9 cellular contexts compared by ENCODE assay signal in the genomic region with DNA sequence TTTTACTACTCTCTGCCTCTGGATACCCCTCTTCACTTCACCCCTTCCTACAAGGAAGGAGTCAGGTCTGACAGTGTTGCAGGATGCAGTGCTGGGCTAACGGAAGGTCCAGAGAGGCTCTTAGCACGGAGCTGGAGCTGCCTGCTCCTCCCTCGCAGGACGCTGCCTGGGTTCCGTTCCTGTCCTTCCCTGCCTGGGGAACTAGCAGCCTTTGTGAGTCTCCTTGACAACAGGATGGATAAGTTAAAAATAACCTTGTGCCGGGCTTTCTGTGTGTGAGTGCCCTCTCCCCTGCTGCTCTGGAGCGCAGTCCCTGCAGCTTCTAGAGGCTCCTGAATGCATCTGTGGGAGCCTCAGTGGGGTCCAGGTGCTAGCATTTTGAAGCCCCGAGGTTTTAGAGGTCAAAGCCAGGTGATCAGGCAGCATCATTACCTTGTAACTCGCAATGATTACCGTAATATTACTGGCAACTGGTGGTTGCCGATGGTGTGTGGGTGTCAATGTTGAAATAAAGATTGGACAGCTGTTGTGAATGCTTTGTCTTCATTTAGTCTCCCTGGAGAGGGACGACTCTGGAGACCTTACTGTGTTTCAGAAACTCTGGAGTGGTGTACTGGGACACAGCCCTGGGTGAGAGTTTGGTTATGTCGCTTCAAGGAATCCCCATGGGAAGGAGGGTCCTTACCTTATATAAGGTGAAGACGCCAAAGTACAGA. TPM values are rescaled to one million over a fixed set of nuclear protein-coding genes. Genes with fewer than 3 reads are reported as not detected.
DNase-seq lines count a peak whose midpoint lies in the region; ATAC-seq, FAIRE-seq and TF ChIP-seq lines count a peak whose summit lies in the region.
"Had no signal": no experiment of that assay in that cellular context is flagged by ENCODE, and none has a peak within 500 bp of the region (broad histone marks: within the 10 kb centered on the region; RNA-seq: fewer than 3 reads in every experiment).

No MANE protein-coding gene starts in this region.

- no peak overlapping the region for H3K4me2 ChIP-seq in parathyroid adenoma (ENCODE audit: low read length)

- H3K36me3 ChIP-seq in SJCRH30 (no peaks in the 10 kb centered on the region), parathyroid adenoma (ENCODE audit: control insufficient read depth, insufficient read depth, low read length) (no peaks in the 10 kb centered on the region), kidney (ENCODE audit: control insufficient read depth in 1 of 2, insufficient read depth in 2 of 2, low read length in 2 of 2) (peaks cover 0 to 5% of the 10 kb centered on the region in 2 donors)

- H3K27ac ChIP-seq in SJCRH30 (peak overlapping the region; percentile 12), parathyroid adenoma (peak overlapping the region; percentile 30), kidney (ENCODE audit: low read depth in 2 of 2, low read length in 2 of 2) (peak overlapping the region in 1 of 2 donors; percentile 2)

- no peaks in the 10 kb centered on the region for H3K27me3 ChIP-seq in SJCRH30
- no peaks in the 10 kb centered on the region for H3K27me3 ChIP-seq in parathyroid adenoma (ENCODE audit: control insufficient read depth, insufficient read depth, low read length)

- H3K9me3 ChIP-seq in SJCRH30 (replicated peaks) (no peaks in the 10 kb centered on the region), parathyroid adenoma (ENCODE audit: control insufficient read depth, low read length) (no peaks in the 10 kb centered on the region), kidney (ENCODE audit: control insufficient read depth in 1 of 2, low read length in 2 of 2) (no peaks in the 10 kb centered on the region)

- intact Hi-C loops in cardiac septum (cut with DNase I): no loop called here
- intact Hi-C loops in kidney (cut with DNase I): no loop called here

- H2AFZ ChIP-seq in parathyroid adenoma: no peak overlapping the region

- TF ChIP-seq CTCF in parathyroid adenoma (IDR thresholded peaks at IDR 0.05) (no peak), kidney (IDR thresholded peaks at IDR 0.05; ENCODE audit: borderline replicate concordance, extremely low read depth, insufficient read depth) (no peak)

- peaks cover 37% of the 10 kb centered on the region for H3K79me2 ChIP-seq in parathyroid adenoma

- H3K4me1 ChIP-seq in SJCRH30 (peaks cover 36% of the 10 kb centered on the region), parathyroid adenoma (no peaks in the 10 kb centered on the region), kidney (ENCODE audit: control insufficient read depth in 1 of 2, insufficient read depth in 1 of 2, low read depth in 1 of 2, low read length in 2 of 2) (peaks cover 8 to 39% of the 10 kb centered on the region in 2 donors)

- H3K9ac ChIP-seq in parathyroid adenoma (no peak overlapping the region), kidney (ENCODE audit: low read length in 2 of 2) (no peak overlapping the region)

- FAIRE-seq in kidney (lab: Jason Lieb, UNC): no peak
- FAIRE-seq: GM19239 had no signal

- ATAC-seq in GM19397 (IDR thresholded peaks at IDR 0.05; ENCODE audit: unreplicated experiment): no peak

- H3K4me3 ChIP-seq in SJCRH30 (no peak overlapping the region), parathyroid adenoma (ENCODE audit: low read depth, low read length) (no peak overlapping the region), kidney (ENCODE audit: low read length in 2 of 2) (no peak overlapping the region)

- DNase-seq in ELF-1 (ENCODE audit: low read depth, low spot score) (peak; percentile 36), SJCRH30 (peak; percentile 13 to 46), cardiac septum (ENCODE audit: low spot score) (peak; percentile 80), kidney (no peak), EL (no peak), NCI-H510A treated with DMSO at 0.1 percent for 48 hours (lab: John Stamatoyannopoulos, UW) (no peak)

RNA-seq across cellular contexts. Expression of gene CDS2, which starts 44.4 kb away (rescaled TPM):
- total RNA-seq in SJCRH30 (2014; rRNA removed; shearing (Covaris generic)): 29.1 and 30.1 TPM in 2 replicates
- total RNA-seq in cardiac septum (84.0 TPM), kidney (67.9 TPM)
- polyA plus RNA-seq in kidney (ENCODE audit: insufficient read depth, low read depth, low replicate concordance): 19.9 TPM

RNA-seq across cellular contexts. Expression of gene PCNA, which starts 51.5 kb away (rescaled TPM):
- total RNA-seq in SJCRH30 (2014; rRNA removed; shearing (Covaris generic)): 431 and 450 TPM in 2 replicates
- total RNA-seq in cardiac septum: 16.7 TPM
- total RNA-seq in kidney: 46.4 TPM
- polyA plus RNA-seq in kidney (ENCODE audit: insufficient read depth, low read depth, low replicate concordance): 48.2 TPM

RNA-seq across cellular contexts. Expression of gene TMEM230, which starts 58.4 kb away (rescaled TPM):
- 162 and 165 TPM in 2 replicates for total RNA-seq in SJCRH30 (2014; rRNA removed; shearing (Covaris generic))
- total RNA-seq in cardiac septum (74.9 TPM), kidney (102 TPM)
- 163 TPM for polyA plus RNA-seq in kidney (ENCODE audit: insufficient read depth, low read depth, low replicate concordance)

Comparison
In these comparisons a context has a peak if more than half of its experiments do, and no peak if none do; other contexts are left out.
1. DNase-seq: peak in ELF-1 (single experiment), SJCRH30 (2 of 2) and cardiac septum (single experiment); none in kidney (single experiment), EL (single experiment) and NCI-H510A treated with DMSO at 0.1 percent for 48 hours (single experiment).